Comparison of ENCODE assay signal across 20 cellular contexts in the genomic region with DNA sequence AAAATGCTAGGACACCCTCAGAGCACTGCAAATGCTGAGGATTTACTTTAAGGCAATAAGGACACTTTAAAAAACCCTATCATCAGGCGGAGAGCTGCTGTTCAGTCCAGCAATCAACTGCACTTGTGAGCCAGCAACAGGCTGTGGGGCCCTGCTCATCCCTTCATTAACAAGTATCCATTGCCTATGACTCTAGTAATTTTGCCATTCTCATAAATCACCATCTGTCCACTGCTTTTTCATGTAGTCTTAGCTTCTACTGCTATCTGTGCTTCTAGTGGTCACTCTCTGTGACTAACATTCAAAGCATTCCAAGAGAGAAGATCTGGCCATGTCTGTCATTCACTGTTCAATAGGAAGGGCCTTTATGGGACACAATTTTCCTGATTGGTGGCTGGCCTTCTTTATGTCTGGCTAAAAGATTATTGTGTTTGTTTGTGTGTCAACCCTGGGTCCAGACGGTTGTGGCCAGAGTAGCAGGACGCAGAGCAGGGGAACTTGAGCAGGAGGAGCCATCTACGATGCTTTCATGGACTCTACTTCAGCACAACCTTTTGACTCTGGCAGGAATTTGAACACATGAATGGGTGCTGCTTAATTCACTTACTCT. TPM values are rescaled to one million over a fixed set of nuclear protein-coding genes. Genes with fewer than 3 reads are reported as not detected.
DNase-seq lines count a peak whose midpoint lies in the region; ATAC-seq, FAIRE-seq and TF ChIP-seq lines count a peak whose summit lies in the region.
"Had no signal": no experiment of that assay in that cellular context is flagged by ENCODE, and none has a peak within 500 bp of the region (broad histone marks: within the 10 kb centered on the region; RNA-seq: fewer than 3 reads in every experiment).

No MANE protein-coding gene starts in this region.

- DNase-seq in EH (ENCODE audit: low read depth) (peak; percentile 78), LHCN-M2 (ENCODE audit: low read depth) (peak; percentile 52), astrocyte (ENCODE audit: low read depth) (peak; percentile 36), neural crest cell (ENCODE audit: low read depth, low spot score) (no peak), H54 (ENCODE audit: insufficient read length, low spot score) (no peak), GM10248 (ENCODE audit: extremely low spot score) (no peak), NCI-H2029 treated with DMSO at 0.1 percent for 48 hours (lab: John Stamatoyannopoulos, UW) (no peak)
- DNase-seq: activated CD4-positive, alpha-beta T cell treated with anti-CD3 and anti-CD28 coated beads, Interleukin-2, amount 10 ng/mL, durations not matched to agents 7 days and 5 days; activated T-cell treated with anti-CD3 and anti-CD28 coated beads, Interleukin-2, amount 50 U/mL, for 24 hours; C1 segment of cervical spinal cord; effector memory CD8-positive, alpha-beta T cell; Kasumi-1; NCI-H1694; NCI-H526 treated with DMSO at 0.1 percent for 48 hours; transverse colon had no signal

- H3K36me3 ChIP-seq in astrocyte (ENCODE audit: insufficient read depth, low read length), result no peaks in the 10 kb centered on the region
- H3K36me3 ChIP-seq: transverse colon had no signal

- H3K27ac Mint-ChIP-seq in astrocyte (ENCODE audit: unreplicated experiment) (peak overlapping the region; percentile 56), neural crest cell (ENCODE audit: unreplicated experiment) (no peak overlapping the region)
- H3K27ac Mint-ChIP-seq: activated CD4-positive, alpha-beta T cell treated with anti-CD3 and anti-CD28 coated beads, Interleukin-2, amount 10 ng/mL, durations not matched to agents 7 days and 5 days; activated naive CD8-positive, alpha-beta T cell; activated T-cell treated with anti-CD3 and anti-CD28 coated beads, Interleukin-2, amount 50 U/mL, for 24 hours; stimulated activated effector memory CD8-positive, alpha-beta T cell treated with anti-CD3 and anti-CD28 coated beads, Interleukin-12 subunit alpha, Interleukin-12 subunit beta, amount 100 ng/mL, for 72 hours had no signal

- CTCF ChIA-PET in GM10248 (lab: Yijun Ruan, JAX), result interaction anchor here (1.8 kb wide), 1 partner anchor 13 kb away, joined by 7 read pairs; no protein-coding TSS in a partner anchor

- peaks cover 8% of the 10 kb centered on the region for H3K79me2 ChIP-seq in astrocyte (ENCODE audit: insufficient read depth, low read length)

- TF ChIP-seq CTCF in astrocyte (IDR thresholded peaks at IDR 0.05; ENCODE audit: insufficient read depth, low read depth, low read length), result no peak
- TF ChIP-seq CTCF in neural crest cell (conservative IDR thresholded peaks at IDR 0.05), result no peak
- no peak for TF ChIP-seq CTCF in GM10248 (IDR thresholded peaks at IDR 0.05; ENCODE audit: control extremely low read depth, extremely low read depth, low read depth, missing control alignments)

- no peak overlapping the region for H3K9ac ChIP-seq in astrocyte (ENCODE audit: low read length)

- no peaks in the 10 kb centered on the region for H3K27me3 ChIP-seq in astrocyte (ENCODE audit: insufficient read depth, low read length)
- H3K27me3 ChIP-seq: transverse colon had no signal

- H3K4me1 ChIP-seq in astrocyte (ENCODE audit: insufficient read depth, low read length), result peaks cover 7% of the 10 kb centered on the region

- H3K4me3 Mint-ChIP-seq in astrocyte (ENCODE audit: unreplicated experiment), result no peak overlapping the region
- peak overlapping the region; percentile 10 for H3K4me3 Mint-ChIP-seq in neural crest cell
- H3K4me3 Mint-ChIP-seq: activated CD4-positive, alpha-beta T cell treated with anti-CD3 and anti-CD28 coated beads, Interleukin-2, amount 10 ng/mL, durations not matched to agents 7 days and 5 days; activated naive CD8-positive, alpha-beta T cell; activated T-cell treated with anti-CD3 and anti-CD28 coated beads, Interleukin-2, amount 50 U/mL, for 24 hours; effector memory CD8-positive, alpha-beta T cell; stimulated activated effector memory CD8-positive, alpha-beta T cell treated with anti-CD3 and anti-CD28 coated beads, Interleukin-12 subunit alpha, Interleukin-12 subunit beta, amount 100 ng/mL, for 72 hours had no signal

- H3K27ac ChIP-seq in astrocyte (ENCODE audit: low read depth, low read length), result no peak overlapping the region

- no peak overlapping the region for H2AFZ ChIP-seq in astrocyte (ENCODE audit: low read depth, low read length)

- H3K9me3 Mint-ChIP-seq in astrocyte (ENCODE audit: unreplicated experiment) (no peaks in the 10 kb centered on the region), neural crest cell (no peaks in the 10 kb centered on the region)
- H3K9me3 Mint-ChIP-seq: activated CD4-positive, alpha-beta T cell treated with anti-CD3 and anti-CD28 coated beads, Interleukin-2, amount 10 ng/mL, durations not matched to agents 7 days and 5 days; activated T-cell treated with anti-CD3 and anti-CD28 coated beads, Interleukin-2, amount 50 U/mL, for 24 hours; effector memory CD8-positive, alpha-beta T cell; stimulated activated effector memory CD8-positive, alpha-beta T cell treated with anti-CD3 and anti-CD28 coated beads, Interleukin-12 subunit alpha, Interleukin-12 subunit beta, amount 100 ng/mL, for 72 hours had no signal

- H4K20me1 ChIP-seq in astrocyte (ENCODE audit: insufficient read depth, low read length), result peaks cover 7% of the 10 kb centered on the region

- no peak for ATAC-seq in HG03095 (IDR thresholded peaks at IDR 0.05; ENCODE audit: unreplicated experiment)
- ATAC-seq: effector memory CD8-positive, alpha-beta T cell; GM12878; stimulated activated effector memory CD8-positive, alpha-beta T cell treated with anti-CD3 and anti-CD28 coated beads, Interleukin-12 subunit alpha, Interleukin-12 subunit beta, amount 100 ng/mL, for 72 hours had no signal

- POLR2A ChIA-PET in GM10248 (lab: Yijun Ruan, JAX), result no interaction called here

- H3K27me3 Mint-ChIP-seq in astrocyte (ENCODE audit: low read depth, unreplicated experiment), result no peaks in the 10 kb centered on the region
- H3K27me3 Mint-ChIP-seq in neural crest cell (ENCODE audit: low read depth), result peaks cover 62% of the 10 kb centered on the region
- H3K27me3 Mint-ChIP-seq: activated naive CD8-positive, alpha-beta T cell; activated T-cell treated with anti-CD3 and anti-CD28 coated beads, Interleukin-2, amount 50 U/mL, for 24 hours; effector memory CD8-positive, alpha-beta T cell had no signal

- no peak overlapping the region for H3K4me3 ChIP-seq in astrocyte (ENCODE audit: insufficient read depth, low read depth, low read length)
- H3K4me3 ChIP-seq: GM12878, lung, transverse colon had no signal

- H3K9me3 ChIP-seq in astrocyte (ENCODE audit: insufficient read depth, low read depth, low read length), result no peaks in the 10 kb centered on the region
- H3K9me3 ChIP-seq: transverse colon had no signal

- peaks cover 26% of the 10 kb centered on the region for H3K4me1 Mint-ChIP-seq in astrocyte (ENCODE audit: low read depth, unreplicated experiment)
- H3K4me1 Mint-ChIP-seq in neural crest cell, result peaks cover 19% of the 10 kb centered on the region

- TF ChIP-seq POLR2A in H54 (IDR thresholded peaks at IDR 0.05; ENCODE audit: low read depth, low read length), result no peak

- H3K36me3 Mint-ChIP-seq in astrocyte (ENCODE audit: low read depth, unreplicated experiment), result no peaks in the 10 kb centered on the region
- no peaks in the 10 kb centered on the region for H3K36me3 Mint-ChIP-seq in neural crest cell (ENCODE audit: low read depth)
- H3K36me3 Mint-ChIP-seq: activated naive CD8-positive, alpha-beta T cell had no signal

- FAIRE-seq in astrocyte (lab: Jason Lieb, UNC) (no peak), H54 (lab: Jason Lieb, UNC) (no peak)
- FAIRE-seq: GM12878 had no signal

- no peak overlapping the region for H3K4me2 ChIP-seq in astrocyte (ENCODE audit: low read length)

RNA-seq across cellular contexts. Expression of a gene that starts 3.6 kb away (rescaled TPM):
- total RNA-seq in LHCN-M2 (2014; rRNA removed) (9.4 and 13.1 TPM in 2 replicates), astrocyte (32.3 and 40.3 TPM in 2 replicates), neural crest cell (30.5 and 31.2 TPM in 2 replicates)
- 5.8 TPM for polyA plus RNA-seq in LHCN-M2 (2012)

RNA-seq across cellular contexts. Expression of a gene that starts 59.3 kb away (rescaled TPM):
- total RNA-seq in LHCN-M2 (2014; rRNA removed) (12.3 and 24.9 TPM in 2 replicates), astrocyte (6.7 and 9.2 TPM in 2 replicates), neural crest cell (13.4 and 14.1 TPM in 2 replicates)
- 6.2 TPM for polyA plus RNA-seq in LHCN-M2 (2012)

RNA-seq across cellular contexts. Expression of a gene that starts 59.4 kb away (rescaled TPM):
- total RNA-seq in LHCN-M2 (2014; rRNA removed) (0.11 and 0.83 TPM in 2 replicates), astrocyte (0.23 TPM in 1 of 2 replicates, not detected in the other), neural crest cell (0.37 and 0.77 TPM in 2 replicates)
- polyA plus RNA-seq in LHCN-M2 (2012), result 0.07 TPM
- total RNA-seq: activated CD4-positive, alpha-beta T cell treated with anti-CD3 and anti-CD28 coated beads, Interleukin-2, amount 10 ng/mL, durations not matched to agents 7 days and 5 days; GM12878 had no signal

Comparison
In these comparisons a context has a peak if more than half of its experiments do, and no peak if none do; other contexts are left out.
1. DNase-seq: peak in EH (single experiment), LHCN-M2 (single experiment) and astrocyte (single experiment); none in neural crest cell (single experiment), H54 (single experiment), GM10248 (single experiment) and NCI-H2029 treated with DMSO at 0.1 percent for 48 hours (single experiment).